Comparison of ENCODE assay signal across 13 cellular contexts in genomic region chr6:144534123-144534676, GRCh38.
"Had no signal": no experiment of that assay in that cellular context is flagged by ENCODE, and none has a peak within 500 bp of the region (broad histone marks: within the 10 kb centered on the region; RNA-seq: fewer than 3 reads in every experiment).

No MANE protein-coding gene starts in this region.

- H3K4me3 ChIP-seq: esophagus muscularis mucosa, SK-N-MC, skin epidermis, tibial nerve had no signal

- H3K27ac Mint-ChIP-seq: activated CD4-positive, alpha-beta memory T cell treated with anti-CD3 and anti-CD28 coated beads for 36 hours; activated naive CD8-positive, alpha-beta T cell; nephron progenitor cell had no signal

- H3K4me3 Mint-ChIP-seq: activated CD4-positive, alpha-beta memory T cell treated with anti-CD3 and anti-CD28 coated beads for 36 hours; activated naive CD8-positive, alpha-beta T cell; activated T-cell treated with anti-CD3 and anti-CD28 coated beads, Interleukin-2, amount 50 U/mL, for 4 hours; nephron progenitor cell; T-cell had no signal

- H3K9me3 Mint-ChIP-seq: activated T-cell treated with anti-CD3 and anti-CD28 coated beads, Interleukin-2, amount 50 U/mL, for 4 hours; nephron progenitor cell; T-cell had no signal

- H3K27me3 Mint-ChIP-seq: activated CD4-positive, alpha-beta memory T cell treated with anti-CD3 and anti-CD28 coated beads for 36 hours; activated naive CD8-positive, alpha-beta T cell; T-cell had no signal

- H3K4me1 ChIP-seq: tibial nerve had no signal

- H3K27me3 ChIP-seq: esophagus muscularis mucosa, tibial nerve had no signal

- H3K27ac ChIP-seq: esophagus muscularis mucosa, SK-N-MC, skin epidermis, tibial nerve had no signal

- ATAC-seq: activated T-cell treated with anti-CD3 and anti-CD28 coated beads, Interleukin-2, amount 50 U/mL, for 4 hours; T-cell had no signal

- DNase-seq: activated CD4-positive, alpha-beta memory T cell treated with anti-CD3 and anti-CD28 coated beads for 36 hours; activated gamma-delta T cell; activated T-cell treated with anti-CD3 and anti-CD28 coated beads, Interleukin-2, amount 50 U/mL, for 4 hours; left cardiac atrium; mammary epithelial cell; nephron progenitor cell; T-cell; T1000 had no signal

- H3K9me3 ChIP-seq: esophagus muscularis mucosa, tibial nerve had no signal
